1 cellular context compared by ENCODE assay signal in genomic region chr5:43309657-43310056, GRCh38.
TF ChIP-seq lines count a peak whose summit lies in the region.

No MANE protein-coding gene starts in this region.

TF ChIP-seq in endothelial cell of umbilical vein, 7 proteins besides CTCF, POLR2A, EP300 and RAD21:
- TF ChIP-seq MYC (IDR thresholded peaks at IDR 0.05; ENCODE audit: low read depth, low read length) (no peak), JUN (IDR thresholded peaks at IDR 0.05; ENCODE audit: borderline replicate concordance, insufficient read depth, insufficient read length, low read depth) (no peak), POLR2AphosphoS5 (IDR thresholded peaks at IDR 0.05; ENCODE audit: insufficient read depth, low read depth, low read length) (no peak), FOS (IDR thresholded peaks at IDR 0.05; ENCODE audit: borderline replicate concordance, insufficient read depth, low read length) (no peak), EZH2 (IDR thresholded peaks at IDR 0.05; ENCODE audit: borderline replicate concordance, low read depth, low read length, severe bottlenecking) (no peak), MAX (IDR thresholded peaks at IDR 0.05; ENCODE audit: insufficient read depth, insufficient read length) (no peak), GATA2 (IDR thresholded peaks at IDR 0.05; ENCODE audit: insufficient read depth, insufficient read length, low read depth, low read length) (no peak)
